In the genomic region with DNA sequence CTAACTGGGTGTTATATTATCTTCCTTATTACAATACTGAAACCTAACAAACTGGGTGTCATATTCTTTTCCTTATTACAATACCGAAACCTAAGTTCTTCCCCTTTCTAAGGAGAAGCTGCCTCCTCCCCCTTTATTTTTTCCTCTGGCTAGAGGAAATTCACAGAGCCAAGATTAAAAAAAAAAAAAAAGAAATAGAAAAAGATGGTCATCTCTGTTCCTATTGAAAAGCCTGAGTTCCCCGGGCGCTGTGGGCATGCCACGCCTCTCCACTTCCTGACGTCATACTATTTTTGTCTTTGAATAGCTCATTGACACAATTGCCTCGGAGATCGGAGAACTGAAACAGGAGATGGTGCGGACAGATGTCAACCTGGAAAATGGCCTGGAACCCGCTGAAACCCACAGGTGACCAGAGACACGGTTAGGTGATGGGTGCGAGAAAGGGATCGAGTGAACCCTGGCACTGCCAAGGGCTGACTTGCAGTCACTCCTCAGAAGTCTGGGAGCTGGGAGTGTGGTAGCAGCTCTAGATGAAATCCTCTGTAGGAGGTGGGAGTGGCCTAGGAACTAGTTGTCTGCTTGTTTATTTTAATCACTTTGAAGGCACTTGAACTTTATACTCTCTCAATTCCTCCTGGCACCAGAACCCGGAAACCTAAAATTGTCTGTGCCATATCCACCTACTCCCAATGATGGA, we compare ENCODE assay signal across 8 cellular contexts.
DNase-seq lines count a peak whose midpoint lies in the region; ATAC-seq, FAIRE-seq and TF ChIP-seq lines count a peak whose summit lies in the region.

No MANE protein-coding gene starts in this region.

- H3K9me3 ChIP-seq in endothelial cell of umbilical vein (replicated peaks; ENCODE audit: control insufficient read depth, insufficient read depth, low read length) = no peaks in the 10 kb centered on the region
- no peaks in the 10 kb centered on the region for H3K9me3 ChIP-seq in neural progenitor cell (ENCODE audit: low read depth)

- ATAC-seq in GM18858 (IDR thresholded peaks at IDR 0.05; ENCODE audit: unreplicated experiment) = no peak

- H3K4me2 ChIP-seq in endothelial cell of umbilical vein (ENCODE audit: insufficient read depth, low read length) (peak overlapping the region; percentile 45), neural progenitor cell (no peak overlapping the region)

- dilution Hi-C loops in endothelial cell of umbilical vein (cut with MboI; ENCODE audit: extremely low pct_ligation_motif_present, low sequenced_read_pairs) = no loop called here

- CTCF ChIA-PET in endothelial cell of umbilical vein (lab: Charles Lee) = interaction anchor here (0.7 to 2.0 kb wide), 10 partner anchors 10 to 242 kb away, joined by 3 to 11 read pairs (median 6); no protein-coding TSS in a partner anchor

- no peak overlapping the region for H3K4me3 Mint-ChIP-seq in neural progenitor cell

- H3K9ac ChIP-seq in endothelial cell of umbilical vein (replicated peaks; ENCODE audit: extremely low read depth, insufficient read depth, low read length) (peak overlapping the region; percentile 54), neural progenitor cell (no peak overlapping the region)

- H3K4me3 ChIP-seq in GM06990 (replicated peaks; ENCODE audit: low read depth, low read length) = no peak overlapping the region
- H3K4me3 ChIP-seq in endothelial cell of umbilical vein (replicated peaks in 1 of 3; ENCODE audit: insufficient read depth in 1 of 3, low read depth in 1 of 3, low read length in 3 of 3) = peak overlapping the region in 1 of 3 experiments; percentile 31
- H3K4me3 ChIP-seq in neural progenitor cell = no peak overlapping the region

- H3K4me1 ChIP-seq in endothelial cell of umbilical vein (ENCODE audit: control insufficient read depth, extremely low read depth, insufficient read depth, low read length) = peaks cover 75% of the 10 kb centered on the region
- H3K4me1 ChIP-seq in neural progenitor cell = no peaks in the 10 kb centered on the region

- H3K36me3 Mint-ChIP-seq in neural progenitor cell = peaks cover 2% of the 10 kb centered on the region

- no peaks in the 10 kb centered on the region for H4K20me1 ChIP-seq in endothelial cell of umbilical vein (replicated peaks; ENCODE audit: control insufficient read depth, extremely low read depth, insufficient read depth, low read length)
- H4K20me1 ChIP-seq in neural progenitor cell (ENCODE audit: low read depth) = no peaks in the 10 kb centered on the region

- POLR2A ChIA-PET in endothelial cell of umbilical vein (lab: Charles Lee) = interaction anchor here (0.6 to 1.1 kb wide), 4 partner anchors 27 to 118 kb away, joined by 3 to 4 read pairs (median 3); no protein-coding TSS in a partner anchor

- no peak for TF ChIP-seq POLR2A in endothelial cell of umbilical vein (IDR thresholded peaks at IDR 0.05; ENCODE audit: low read depth, low read length)

- no peaks in the 10 kb centered on the region for H3K9me3 Mint-ChIP-seq in neural progenitor cell

- H3K79me2 ChIP-seq in endothelial cell of umbilical vein (ENCODE audit: control insufficient read depth, insufficient read depth, low read length) (peaks cover 26% of the 10 kb centered on the region), neural progenitor cell (ENCODE audit: low read depth) (no peaks in the 10 kb centered on the region)

- peak overlapping the region; percentile 48 for H3K27ac Mint-ChIP-seq in neural progenitor cell

- FAIRE-seq in endothelial cell of umbilical vein (lab: Jason Lieb, UNC) = peak; percentile 98

- no peak overlapping the region for H2AFZ ChIP-seq in endothelial cell of umbilical vein (ENCODE audit: low read depth, low read length)
- no peak overlapping the region for H2AFZ ChIP-seq in neural progenitor cell (replicated peaks)

- H3K27ac ChIP-seq in endothelial cell of umbilical vein (ENCODE audit: insufficient read depth, low read depth, low read length) = peak overlapping the region; percentile 79
- H3K27ac ChIP-seq in neural progenitor cell = no peak overlapping the region

- TF ChIP-seq CTCF in GM06990 (IDR thresholded peaks at IDR 0.05; ENCODE audit: insufficient read depth, low read length, poor library complexity, severe bottlenecking) (no peak), endothelial cell of umbilical vein (IDR thresholded peaks at IDR 0.05; ENCODE audit: extremely low read depth in 1 of 2, insufficient read depth in 1 of 2, low read depth in 1 of 2, low read length in 2 of 2) (no peak), neural progenitor cell (IDR thresholded peaks at IDR 0.05) (no peak)

- H3K9me1 ChIP-seq in endothelial cell of umbilical vein (replicated peaks; ENCODE audit: control insufficient read depth, extremely low read depth, insufficient read depth, low read length) = no peaks in the 10 kb centered on the region

- H3K27me3 Mint-ChIP-seq in neural progenitor cell (ENCODE audit: insufficient read depth, low read depth) = peaks cover 2% of the 10 kb centered on the region

- no peaks in the 10 kb centered on the region for H3F3A ChIP-seq in neural progenitor cell (ENCODE audit: low read depth)

- DNase-seq in GM06990 (ENCODE audit: extremely low read depth, insufficient read length) (peak; percentile 63), NCI-H510A (lab: John Stamatoyannopoulos, UW) (peak; percentile 79), endothelial cell of umbilical vein (ENCODE audit: low read depth, low spot score) (peak; percentile 94), neural progenitor cell (ENCODE audit: low spot score) (no peak), HUDEP-2 (lab: John Stamatoyannopoulos, UW; ENCODE audit: unreplicated experiment in 76 of 76) (no peak), RKO (ENCODE audit: low spot score) (no peak)
- no peak for DNase-seq in activated CD4-positive, alpha-beta T cell treated with anti-CD3 and anti-CD28 coated beads for 1 hour

- H3K27me3 ChIP-seq in GM06990 (replicated peaks; ENCODE audit: control insufficient read depth, insufficient read depth, low read length) = no peaks in the 10 kb centered on the region
- no peaks in the 10 kb centered on the region for H3K27me3 ChIP-seq in endothelial cell of umbilical vein (ENCODE audit: control insufficient read depth in 2 of 2, insufficient read depth in 2 of 2, low read length in 2 of 2)
- no peaks in the 10 kb centered on the region for H3K27me3 ChIP-seq in neural progenitor cell

- TSS peak; percentile 44 for BruUV-seq in endothelial cell of umbilical vein (replicated peaks; lab: Mats Ljungman, UMichigan)

- intact Hi-C loops in endothelial cell of umbilical vein (cut with micrococcal nuclease) = loop anchor here (1.0 kb wide), 1 partner anchor 240 kb away; no protein-coding TSS in a partner anchor

- H3K36me3 ChIP-seq in GM06990 (ENCODE audit: control insufficient read depth, insufficient read depth, low read length) = no peaks in the 10 kb centered on the region
- H3K36me3 ChIP-seq in endothelial cell of umbilical vein (ENCODE audit: control insufficient read depth in 2 of 2, extremely low read depth in 1 of 2, insufficient read depth in 2 of 2, low read length in 2 of 2) = peaks cover 2 to 10% of the 10 kb centered on the region in 2 experiments
- no peaks in the 10 kb centered on the region for H3K36me3 ChIP-seq in neural progenitor cell

- H3K4me1 Mint-ChIP-seq in neural progenitor cell = no peaks in the 10 kb centered on the region

TF ChIP-seq in endothelial cell of umbilical vein, 7 proteins besides CTCF, POLR2A, EP300 and RAD21:
- TF ChIP-seq MYC (IDR thresholded peaks at IDR 0.05; ENCODE audit: low read depth, low read length) = no peak
- TF ChIP-seq JUN (IDR thresholded peaks at IDR 0.05; ENCODE audit: borderline replicate concordance, insufficient read depth, insufficient read length, low read depth) = peak; percentile 68

Comparison
In these comparisons a context has a peak if more than half of its experiments do, and no peak if none do; other contexts are left out.
1. DNase-seq: peak in GM06990 (single experiment), NCI-H510A (single experiment) and endothelial cell of umbilical vein (single experiment); none in neural progenitor cell (single experiment), HUDEP-2 (0 of 76), activated CD4-positive, alpha-beta T cell treated with anti-CD3 and anti-CD28 coated beads for 1 hour (single experiment) and RKO (single experiment).